9 cellular contexts compared by ENCODE assay signal in the genomic region with DNA sequence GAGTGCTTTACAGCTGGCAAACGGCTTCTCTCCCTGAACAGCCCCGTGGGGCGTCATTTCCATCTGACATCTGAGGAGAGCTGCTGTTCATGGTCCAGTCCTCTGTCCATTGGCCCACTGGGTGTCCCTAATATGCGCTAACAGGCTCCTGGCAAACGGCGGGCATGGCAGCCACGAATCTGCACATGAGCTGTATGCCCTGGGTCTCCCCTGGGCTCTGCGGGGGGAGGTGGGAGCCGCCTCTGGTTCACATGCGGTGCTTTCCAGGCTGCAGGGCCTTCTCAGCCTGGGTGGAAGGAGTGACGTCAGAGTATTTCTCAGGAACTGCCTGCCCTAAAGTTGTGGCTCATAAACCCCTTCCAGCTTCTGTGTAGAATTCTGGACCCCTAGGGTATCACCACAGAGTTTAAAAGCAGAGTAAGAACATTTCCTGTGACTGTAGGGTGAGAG.
A peak's percentile ranks its signal among the peaks of the same experiment; 100 is the strongest.
DNase-seq lines count a peak whose midpoint lies in the region; ATAC-seq and TF ChIP-seq lines count a peak whose summit lies in the region.
"Had no signal": no experiment of that assay in that cellular context is flagged by ENCODE, and none has a peak within 500 bp of the region (broad histone marks: within the 10 kb centered on the region; RNA-seq: fewer than 3 reads in every experiment).

No MANE protein-coding gene starts in this region.

- peak; percentile 49 for ATAC-seq in DND-41 (ENCODE audit: insufficient read depth, low read depth)
- peak; percentile 33 for ATAC-seq in HG03520 (IDR thresholded peaks at IDR 0.05; ENCODE audit: unreplicated experiment)
- peak; percentile 7; the same call in 1 of the 2 replicates for ATAC-seq in WTC11
- peak; percentile 85 for ATAC-seq in stimulated activated memory B cell treated with anti-CD40 and anti-IgM and Interleukin-4, amounts not matched to agents 10 μg/mL and 1 μg/mL and 100 μg/mL, for 72 hours
- ATAC-seq: left colon had no signal

- no peaks in the 10 kb centered on the region for H3K36me3 Mint-ChIP-seq in WTC11
- peaks cover 25% of the 10 kb centered on the region for H3K36me3 Mint-ChIP-seq in stimulated activated memory B cell treated with anti-CD40 and anti-IgM and Interleukin-4, amounts not matched to agents 10 μg/mL and 1 μg/mL and 100 μg/mL, for 72 hours

- DNase-seq in DND-41 (peak; percentile 38), WTC11 (ENCODE audit: low spot score) (no peak), DMS114 treated with DMSO at 0.1 percent for 48 hours (lab: John Stamatoyannopoulos, UW; ENCODE audit: unreplicated experiment) (no peak), NCI-H1694 (lab: John Stamatoyannopoulos, UW) (no peak)
- DNase-seq in central memory CD4-positive, alpha-beta T cell, result peak; percentile 75

- no peak overlapping the region for H2AFZ ChIP-seq in DND-41 (ENCODE audit: low read depth, low read length)

- H3K4me3 Mint-ChIP-seq in WTC11, result no peak overlapping the region
- peak overlapping the region; percentile 79 for H3K4me3 Mint-ChIP-seq in stimulated activated memory B cell treated with anti-CD40 and anti-IgM and Interleukin-4, amounts not matched to agents 10 μg/mL and 1 μg/mL and 100 μg/mL, for 72 hours

- no peaks in the 10 kb centered on the region for H3K27me3 Mint-ChIP-seq in WTC11 (ENCODE audit: low read depth)
- no peaks in the 10 kb centered on the region for H3K27me3 Mint-ChIP-seq in stimulated activated memory B cell treated with anti-CD40 and anti-IgM and Interleukin-4, amounts not matched to agents 10 μg/mL and 1 μg/mL and 100 μg/mL, for 72 hours

- H3K27me3 ChIP-seq in DND-41 (ENCODE audit: insufficient read depth, low read length, poor library complexity) (no peaks in the 10 kb centered on the region), muscle layer of duodenum (ENCODE audit: low read depth, low read length) (no peaks in the 10 kb centered on the region)

- H3K27ac Mint-ChIP-seq in WTC11, result peak overlapping the region; percentile 99
- peak overlapping the region; percentile 95 for H3K27ac Mint-ChIP-seq in stimulated activated memory B cell treated with anti-CD40 and anti-IgM and Interleukin-4, amounts not matched to agents 10 μg/mL and 1 μg/mL and 100 μg/mL, for 72 hours

- H3K4me1 ChIP-seq in DND-41 (ENCODE audit: insufficient read depth, low read length) (peaks cover 60% of the 10 kb centered on the region), muscle layer of duodenum (ENCODE audit: control insufficient read depth in 1 of 2, insufficient read depth in 2 of 2, low read length in 2 of 2) (peaks cover 79 to 84% of the 10 kb centered on the region in 2 donors)

- H3K36me3 ChIP-seq in DND-41 (ENCODE audit: insufficient read depth, low read length) (no peaks in the 10 kb centered on the region; the same call in 1 of the 2 replicates), muscle layer of duodenum (ENCODE audit: control insufficient read depth in 1 of 2, insufficient read depth in 2 of 2, low read length in 2 of 2) (no peaks in the 10 kb centered on the region)

- H3K9me3 Mint-ChIP-seq in WTC11, result no peaks in the 10 kb centered on the region
- H3K9me3 Mint-ChIP-seq in stimulated activated memory B cell treated with anti-CD40 and anti-IgM and Interleukin-4, amounts not matched to agents 10 μg/mL and 1 μg/mL and 100 μg/mL, for 72 hours, result no peaks in the 10 kb centered on the region

- peaks cover 88% of the 10 kb centered on the region for H3K4me1 Mint-ChIP-seq in WTC11
- peaks cover 95% of the 10 kb centered on the region for H3K4me1 Mint-ChIP-seq in stimulated activated memory B cell treated with anti-CD40 and anti-IgM and Interleukin-4, amounts not matched to agents 10 μg/mL and 1 μg/mL and 100 μg/mL, for 72 hours

- POLR2A ChIA-PET in WTC11 (lab: Charles Lee), result interaction anchor here (1.5 kb wide), 1 partner anchor 10 kb away, joined by 6 read pairs; no protein-coding TSS in a partner anchor

- H3K4me3 ChIP-seq in DND-41 (ENCODE audit: low read depth in 1 of 2, low read length in 2 of 2) (no peak overlapping the region), muscle layer of duodenum (ENCODE audit: low read depth in 1 of 2, low read length in 2 of 2) (peak overlapping the region in 1 of 2 donors; percentile 34)

- H3K9me3 ChIP-seq in DND-41 (ENCODE audit: insufficient read depth, low read length, severe bottlenecking) (no peaks in the 10 kb centered on the region), muscle layer of duodenum (ENCODE audit: control insufficient read depth in 1 of 2, low read length in 2 of 2) (no peaks in the 10 kb centered on the region)

- no peak overlapping the region for H3K4me2 ChIP-seq in DND-41 (ENCODE audit: insufficient read depth, low read length)

- TF ChIP-seq CTCF in DND-41 (IDR thresholded peaks at IDR 0.05; ENCODE audit: borderline replicate concordance, extremely low read depth, low read length, poor library complexity, severe bottlenecking) (no peak), WTC11 (IDR thresholded peaks at IDR 0.05) (no peak)

- peaks cover 96% of the 10 kb centered on the region for H3K79me2 ChIP-seq in DND-41 (ENCODE audit: insufficient read depth, low read length)

- CTCF ChIA-PET in WTC11 (lab: Charles Lee), result interaction anchor here (1.0 to 4.3 kb wide), 4 partner anchors 15 to 129 kb away, joined by 3 to 15 read pairs (median 3); no protein-coding TSS in a partner anchor

- no peak overlapping the region for H3K27ac ChIP-seq in DND-41 (ENCODE audit: low read length)
- H3K27ac ChIP-seq in muscle layer of duodenum (ENCODE audit: low read length), result peak overlapping the region; percentile 94

- peaks cover 85% of the 10 kb centered on the region for H4K20me1 ChIP-seq in DND-41 (ENCODE audit: insufficient read depth, low read length)

- no peak overlapping the region for H3K9ac ChIP-seq in DND-41 (ENCODE audit: low read depth, low read length)

TF ChIP-seq in WTC11, 78 proteins besides CTCF, POLR2A, EP300 and RAD21:
- TF ChIP-seq GRHL2 (CRISPR knock-in tag; IDR thresholded peaks at IDR 0.05; ENCODE audit: insufficient replicate concordance, severe bottlenecking), result no peak
- TF ChIP-seq SMAD4 (CRISPR knock-in tag; IDR thresholded peaks at IDR 0.05), result no peak
- no peak for TF ChIP-seq NFYB (CRISPR knock-in tag; conservative IDR thresholded peaks at IDR 0.05; ENCODE audit: low read depth)
- TF ChIP-seq, protein P1, sequence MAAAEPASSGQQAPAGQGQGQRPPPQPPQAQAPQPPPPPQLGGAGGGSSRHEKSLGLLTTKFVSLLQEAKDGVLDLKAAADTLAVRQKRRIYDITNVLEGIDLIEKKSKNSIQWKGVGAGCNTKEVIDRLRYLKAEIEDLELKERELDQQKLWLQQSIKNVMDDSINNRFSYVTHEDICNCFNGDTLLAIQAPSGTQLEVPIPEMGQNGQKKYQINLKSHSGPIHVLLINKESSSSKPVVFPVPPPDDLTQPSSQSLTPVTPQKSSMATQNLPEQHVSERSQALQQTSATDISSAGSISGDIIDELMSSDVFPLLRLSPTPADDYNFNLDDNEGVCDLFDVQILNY (CRISPR knock-in tag; IDR thresholded peaks at IDR 0.05), result no peak
- no peak for TF ChIP-seq ZNF121 (CRISPR knock-in tag; IDR thresholded peaks at IDR 0.05)
- TF ChIP-seq, protein P2, sequence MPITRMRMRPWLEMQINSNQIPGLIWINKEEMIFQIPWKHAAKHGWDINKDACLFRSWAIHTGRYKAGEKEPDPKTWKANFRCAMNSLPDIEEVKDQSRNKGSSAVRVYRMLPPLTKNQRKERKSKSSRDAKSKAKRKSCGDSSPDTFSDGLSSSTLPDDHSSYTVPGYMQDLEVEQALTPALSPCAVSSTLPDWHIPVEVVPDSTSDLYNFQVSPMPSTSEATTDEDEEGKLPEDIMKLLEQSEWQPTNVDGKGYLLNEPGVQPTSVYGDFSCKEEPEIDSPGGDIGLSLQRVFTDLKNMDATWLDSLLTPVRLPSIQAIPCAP (CRISPR knock-in tag; IDR thresholded peaks at IDR 0.05), result no peak
- TF ChIP-seq, protein P3, sequence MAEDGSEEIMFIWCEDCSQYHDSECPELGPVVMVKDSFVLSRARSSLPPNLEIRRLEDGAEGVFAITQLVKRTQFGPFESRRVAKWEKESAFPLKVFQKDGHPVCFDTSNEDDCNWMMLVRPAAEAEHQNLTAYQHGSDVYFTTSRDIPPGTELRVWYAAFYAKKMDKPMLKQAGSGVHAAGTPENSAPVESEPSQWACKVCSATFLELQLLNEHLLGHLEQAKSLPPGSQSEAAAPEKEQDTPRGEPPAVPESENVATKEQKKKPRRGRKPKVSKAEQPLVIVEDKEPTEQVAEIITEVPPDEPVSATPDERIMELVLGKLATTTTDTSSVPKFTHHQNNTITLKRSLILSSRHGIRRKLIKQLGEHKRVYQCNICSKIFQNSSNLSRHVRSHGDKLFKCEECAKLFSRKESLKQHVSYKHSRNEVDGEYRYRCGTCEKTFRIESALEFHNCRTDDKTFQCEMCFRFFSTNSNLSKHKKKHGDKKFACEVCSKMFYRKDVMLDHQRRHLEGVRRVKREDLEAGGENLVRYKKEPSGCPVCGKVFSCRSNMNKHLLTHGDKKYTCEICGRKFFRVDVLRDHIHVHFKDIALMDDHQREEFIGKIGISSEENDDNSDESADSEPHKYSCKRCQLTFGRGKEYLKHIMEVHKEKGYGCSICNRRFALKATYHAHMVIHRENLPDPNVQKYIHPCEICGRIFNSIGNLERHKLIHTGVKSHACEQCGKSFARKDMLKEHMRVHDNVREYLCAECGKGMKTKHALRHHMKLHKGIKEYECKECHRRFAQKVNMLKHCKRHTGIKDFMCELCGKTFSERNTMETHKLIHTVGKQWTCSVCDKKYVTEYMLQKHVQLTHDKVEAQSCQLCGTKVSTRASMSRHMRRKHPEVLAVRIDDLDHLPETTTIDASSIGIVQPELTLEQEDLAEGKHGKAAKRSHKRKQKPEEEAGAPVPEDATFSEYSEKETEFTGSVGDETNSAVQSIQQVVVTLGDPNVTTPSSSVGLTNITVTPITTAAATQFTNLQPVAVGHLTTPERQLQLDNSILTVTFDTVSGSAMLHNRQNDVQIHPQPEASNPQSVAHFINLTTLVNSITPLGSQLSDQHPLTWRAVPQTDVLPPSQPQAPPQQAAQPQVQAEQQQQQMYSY (CRISPR knock-in tag; IDR thresholded peaks at IDR 0.05), result no peak
- no peak for TF ChIP-seq TCF7 (CRISPR knock-in tag; IDR thresholded peaks at IDR 0.05; ENCODE audit: low read depth)

Comparison
In these comparisons a context has a peak if more than half of its experiments do, and no peak if none do; other contexts are left out.
1. ATAC-seq: peak in every context shown above with its lines; median percentile 85 in stimulated activated memory B cell treated with anti-CD40 and anti-IgM and Interleukin-4, amounts not matched to agents 10 μg/mL and 1 μg/mL and 100 μg/mL, for 72 hours; 49 in DND-41; 33 in HG03520; 7 in WTC11.
2. DNase-seq: peak in DND-41 (single experiment) and central memory CD4-positive, alpha-beta T cell (single experiment); none in WTC11 (single experiment), DMS114 treated with DMSO at 0.1 percent for 48 hours (single experiment) and NCI-H1694 (single experiment).